8 cellular contexts compared by ENCODE assay signal in the genomic region with DNA sequence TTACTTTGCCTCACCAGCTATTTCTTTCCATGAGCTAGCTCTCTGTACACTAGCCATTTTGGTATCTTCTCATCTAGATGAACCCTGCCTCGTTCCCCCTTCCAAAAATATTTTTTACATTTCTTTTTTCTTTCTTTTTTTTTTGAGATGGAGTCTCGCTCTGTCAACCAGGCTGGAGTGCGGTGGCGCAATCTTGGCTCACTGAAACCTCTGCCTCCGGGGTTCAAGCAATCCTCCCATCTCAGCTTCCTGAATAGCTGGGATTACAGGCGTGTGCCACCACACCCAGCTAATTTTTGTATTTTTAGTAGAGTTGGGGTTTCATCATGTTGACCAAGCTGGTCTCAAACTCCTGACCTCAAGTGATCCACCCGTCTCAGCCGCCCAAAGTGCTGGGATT. TPM values are rescaled to one million over a fixed set of nuclear protein-coding genes. Genes with fewer than 3 reads are reported as not detected.
DNase-seq lines count a peak whose midpoint lies in the region; ATAC-seq and TF ChIP-seq lines count a peak whose summit lies in the region.
"Not testable (repeated sequence)": the region's sequence is repeated elsewhere in the genome, so short reads cannot be mapped to it uniquely, and the experiment has no call there.
"Had no signal": no experiment of that assay in that cellular context is flagged by ENCODE, and none has a peak within 500 bp of the region (broad histone marks: within the 10 kb centered on the region; RNA-seq: fewer than 3 reads in every experiment).

No MANE protein-coding gene starts in this region.

- not testable (repeated sequence) for H3F3A ChIP-seq in PC-3 (ENCODE audit: low read length, unreplicated experiment)

- H3K27ac ChIP-seq in PC-3 (ENCODE audit: low read length); trophoblast cell (ENCODE audit: low read depth, low read length): not testable (repeated sequence)
- H3K27ac ChIP-seq in hepatocyte = peak overlapping the region; percentile 80

- H3K4ac ChIP-seq in trophoblast cell (ENCODE audit: low read depth, low read length) = not testable (repeated sequence)

- H2BK120ac ChIP-seq in trophoblast cell (ENCODE audit: insufficient read depth, low read length, poor library complexity) = not testable (repeated sequence)

- not testable (repeated sequence) for H3K9me3 ChIP-seq in PC-3 (ENCODE audit: low read length); hepatocyte (ENCODE audit: low read depth); trophoblast cell (ENCODE audit: insufficient read depth, low read depth, low read length)

- H3K79me2 ChIP-seq in PC-3 (ENCODE audit: low read length) = peaks cover 70% of the 10 kb centered on the region
- peaks cover 20% of the 10 kb centered on the region for H3K79me2 ChIP-seq in hepatocyte
- H3K79me2 ChIP-seq in trophoblast cell (ENCODE audit: control insufficient read depth, insufficient read depth, low read length, poor library complexity) = not testable (repeated sequence)

- not testable (repeated sequence) for TF ChIP-seq CTCF in Calu3 (IDR thresholded peaks at IDR 0.05; ENCODE audit: unreplicated experiment); PC-3 (conservative IDR thresholded peaks at IDR 0.05; ENCODE audit: low read depth, low read length); hepatocyte (IDR thresholded peaks at IDR 0.05; ENCODE audit: poor library complexity)

- not testable (repeated sequence) for H4K12ac ChIP-seq in trophoblast cell (ENCODE audit: low read depth, low read length)

- not testable (repeated sequence) for H2AK5ac ChIP-seq in trophoblast cell (ENCODE audit: low read length)

- H3K9me2 ChIP-seq in PC-3 (replicated peaks; ENCODE audit: low read length); hepatocyte (replicated peaks; ENCODE audit: insufficient read depth): not testable (repeated sequence)

- POLR2A ChIA-PET in PC-3 (lab: Charles Lee; ENCODE audit: unreplicated experiment) = not testable (repeated sequence)
- POLR2A ChIA-PET in activated CD4-positive, alpha-beta memory T cell treated with anti-CD3 and anti-CD28 coated beads, Interleukin-2, amount 10 ng/mL, durations not matched to agents 7 days and 5 days (lab: Charles Lee) = interaction anchor here (0.8 kb wide), 1 partner anchor 11 kb away, joined by 4 read pairs; a partner anchor contains a TSS

- H3K9ac ChIP-seq in PC-3 (ENCODE audit: low read length); trophoblast cell (ENCODE audit: low read length): not testable (repeated sequence)

- H2BK12ac ChIP-seq in trophoblast cell (ENCODE audit: low read length) = not testable (repeated sequence)

- not testable (repeated sequence) for H3K14ac ChIP-seq in trophoblast cell (ENCODE audit: low read length)

- not testable (repeated sequence) for H2AFZ ChIP-seq in PC-3 (ENCODE audit: low read length); hepatocyte; trophoblast cell (ENCODE audit: insufficient read depth, low read length, poor library complexity)

- H3K18ac ChIP-seq in trophoblast cell (ENCODE audit: low read length) = not testable (repeated sequence)

- H3K4me3 Mint-ChIP-seq in Calu3 (ENCODE audit: low read depth, unreplicated experiment); activated CD4-positive, alpha-beta memory T cell treated with anti-CD3 and anti-CD28 coated beads, Interleukin-2, amount 10 ng/mL, durations not matched to agents 7 days and 5 days; activated T-helper 2 cell treated with anti-CD3 and anti-CD28 coated beads, Interferon-gamma antibody, Interleukin-2, Interleukin-4, amounts not matched to agents 10 μg/mL and 5 μg/mL and 100 μg/mL, durations not matched to agents 14 hours and 24 hours and 36 hours (ENCODE audit: low read depth): not testable (repeated sequence)

- not testable (repeated sequence) for H3K79me1 ChIP-seq in trophoblast cell (ENCODE audit: low read length)

- H4K20me1 ChIP-seq in PC-3 (ENCODE audit: low read length) = peaks cover 23% of the 10 kb centered on the region
- H4K20me1 ChIP-seq in hepatocyte (ENCODE audit: insufficient read depth, poor library complexity, severe bottlenecking) = not testable (repeated sequence)

- BruUV-seq in Calu3 (replicated peaks; lab: Mats Ljungman, UMichigan); PC-3 (replicated peaks; lab: Mats Ljungman, UMichigan): not testable (repeated sequence)

- not testable (repeated sequence) for H3K4me3 ChIP-seq in PC-3 (ENCODE audit: low read length); hepatocyte; trophoblast cell (ENCODE audit: low read depth, low read length)

- H4K91ac ChIP-seq in trophoblast cell (ENCODE audit: low read depth, low read length) = not testable (repeated sequence)

- peaks cover 39% of the 10 kb centered on the region for H3K36me3 Mint-ChIP-seq in Calu3 (ENCODE audit: insufficient read depth, unreplicated experiment)
- H3K36me3 Mint-ChIP-seq in activated CD4-positive, alpha-beta memory T cell treated with anti-CD3 and anti-CD28 coated beads, Interleukin-2, amount 10 ng/mL, durations not matched to agents 7 days and 5 days (ENCODE audit: low read depth) = peaks cover 67% of the 10 kb centered on the region
- H3K36me3 Mint-ChIP-seq in activated T-helper 2 cell treated with anti-CD3 and anti-CD28 coated beads, Interferon-gamma antibody, Interleukin-2, Interleukin-4, amounts not matched to agents 10 μg/mL and 5 μg/mL and 100 μg/mL, durations not matched to agents 14 hours and 24 hours and 36 hours (ENCODE audit: low read depth) = peaks cover 77% of the 10 kb centered on the region

- 90% methylated on average over 6 of the region's 8 CpGs for WGBS in hepatocyte (ENCODE audit: low lambda C conversion rate, missing lambda C conversion rate)
- no CpG with 5 or more reads among the region's 8 CpGs for WGBS in trophoblast cell (ENCODE audit: extremely low coverage, insufficient coverage, insufficient read length)

- not testable (repeated sequence) for H3K27me3 ChIP-seq in PC-3 (ENCODE audit: low read length); hepatocyte; trophoblast cell (ENCODE audit: insufficient read depth, low read length)

- intact Hi-C loops in Calu3 (cut with micrococcal nuclease; ENCODE audit: unreplicated experiment); PC-3 (cut with micrococcal nuclease); activated T-helper 2 cell treated with anti-CD3 and anti-CD28 coated beads, Interferon-gamma antibody, Interleukin-2, Interleukin-4, amounts not matched to agents 10 μg/mL and 5 μg/mL and 100 μg/mL, durations not matched to agents 14 hours and 24 hours and 36 hours (cut with micrococcal nuclease): not testable (repeated sequence)

- not testable (repeated sequence) for H4K8ac ChIP-seq in trophoblast cell (ENCODE audit: low read depth, low read length)

- H3K4me1 ChIP-seq in PC-3 (ENCODE audit: insufficient read depth, low read length) = peaks cover 12% of the 10 kb centered on the region
- peaks cover 14% of the 10 kb centered on the region for H3K4me1 ChIP-seq in hepatocyte (ENCODE audit: insufficient read depth)
- not testable (repeated sequence) for H3K4me1 ChIP-seq in trophoblast cell (ENCODE audit: control insufficient read depth in 1 of 2, insufficient read depth in 2 of 2, low read length in 2 of 2)

- not testable (repeated sequence) for DNase-seq in Calu3; PC-3; activated CD4-positive, alpha-beta memory T cell treated with anti-CD3 and anti-CD28 coated beads, Interleukin-2, amount 10 ng/mL, durations not matched to agents 7 days and 5 days; activated T-helper 2 cell treated with anti-CD3 and anti-CD28 coated beads, Interferon-gamma antibody, Interleukin-2, Interleukin-4, amounts not matched to agents 10 μg/mL and 5 μg/mL and 100 μg/mL, durations not matched to agents 14 hours and 24 hours and 36 hours (ENCODE audit: low spot score); hepatocyte (ENCODE audit: low spot score)
- peak; percentile 52 to 69 for DNase-seq in trophoblast cell

- peak overlapping the region; percentile 9 for H3K27ac Mint-ChIP-seq in Calu3 (ENCODE audit: unreplicated experiment)
- peak overlapping the region; percentile 77 for H3K27ac Mint-ChIP-seq in activated CD4-positive, alpha-beta memory T cell treated with anti-CD3 and anti-CD28 coated beads, Interleukin-2, amount 10 ng/mL, durations not matched to agents 7 days and 5 days
- peak overlapping the region; percentile 85 for H3K27ac Mint-ChIP-seq in activated T-helper 2 cell treated with anti-CD3 and anti-CD28 coated beads, Interferon-gamma antibody, Interleukin-2, Interleukin-4, amounts not matched to agents 10 μg/mL and 5 μg/mL and 100 μg/mL, durations not matched to agents 14 hours and 24 hours and 36 hours

- H3K36me3 ChIP-seq in PC-3 (ENCODE audit: low read depth, low read length) (peaks cover 81% of the 10 kb centered on the region), trophoblast cell (ENCODE audit: control insufficient read depth in 1 of 2, insufficient read depth in 2 of 2, low read length in 2 of 2) (peaks cover 5 to 23% of the 10 kb centered on the region in 2 experiments)
- not testable (repeated sequence) for H3K36me3 ChIP-seq in hepatocyte (replicated peaks; ENCODE audit: insufficient read depth, low read depth)

- ATAC-seq in PC-3 = not testable (repeated sequence)

- 0 out of 2 replicates have a peak overlapping the region, but pooled peaks have one; percentile 11 for H3K4me2 ChIP-seq in PC-3 (ENCODE audit: low read length)
- not testable (repeated sequence) for H3K4me2 ChIP-seq in hepatocyte; trophoblast cell (ENCODE audit: low read length)

- H3K27me3 Mint-ChIP-seq in Calu3 (ENCODE audit: unreplicated experiment); activated CD4-positive, alpha-beta memory T cell treated with anti-CD3 and anti-CD28 coated beads, Interleukin-2, amount 10 ng/mL, durations not matched to agents 7 days and 5 days; activated T-helper 2 cell treated with anti-CD3 and anti-CD28 coated beads, Interferon-gamma antibody, Interleukin-2, Interleukin-4, amounts not matched to agents 10 μg/mL and 5 μg/mL and 100 μg/mL, durations not matched to agents 14 hours and 24 hours and 36 hours (ENCODE audit: low read depth): not testable (repeated sequence)

- CTCF ChIA-PET in Calu3 (lab: Charles Lee); PC-3 (lab: Charles Lee): not testable (repeated sequence)
- CTCF ChIA-PET in activated CD4-positive, alpha-beta memory T cell treated with anti-CD3 and anti-CD28 coated beads, Interleukin-2, amount 10 ng/mL, durations not matched to agents 7 days and 5 days (lab: Charles Lee) = interaction anchor here (1.2 to 1.5 kb wide), 4 partner anchors 9 to 165 kb away, joined by 3 to 5 read pairs (median 4); a partner anchor contains a TSS

- H3K23ac ChIP-seq in trophoblast cell (ENCODE audit: low read length) = not testable (repeated sequence)

- not testable (repeated sequence) for H3K9me3 Mint-ChIP-seq in Calu3 (ENCODE audit: low read depth, unreplicated experiment); activated CD4-positive, alpha-beta memory T cell treated with anti-CD3 and anti-CD28 coated beads, Interleukin-2, amount 10 ng/mL, durations not matched to agents 7 days and 5 days; activated T-helper 2 cell treated with anti-CD3 and anti-CD28 coated beads, Interferon-gamma antibody, Interleukin-2, Interleukin-4, amounts not matched to agents 10 μg/mL and 5 μg/mL and 100 μg/mL, durations not matched to agents 14 hours and 24 hours and 36 hours

- peaks cover 16% of the 10 kb centered on the region for H3K4me1 Mint-ChIP-seq in Calu3 (ENCODE audit: low read depth, unreplicated experiment)
- H3K4me1 Mint-ChIP-seq in activated CD4-positive, alpha-beta memory T cell treated with anti-CD3 and anti-CD28 coated beads, Interleukin-2, amount 10 ng/mL, durations not matched to agents 7 days and 5 days = peaks cover 30% of the 10 kb centered on the region
- peaks cover 27% of the 10 kb centered on the region for H3K4me1 Mint-ChIP-seq in activated T-helper 2 cell treated with anti-CD3 and anti-CD28 coated beads, Interferon-gamma antibody, Interleukin-2, Interleukin-4, amounts not matched to agents 10 μg/mL and 5 μg/mL and 100 μg/mL, durations not matched to agents 14 hours and 24 hours and 36 hours (ENCODE audit: low read depth)

- not testable (repeated sequence) for H2BK5ac ChIP-seq in trophoblast cell (ENCODE audit: low read depth, low read length, poor library complexity)

RNA-seq across cellular contexts. Expression of a gene that starts 10.9 kb away (rescaled TPM):
- total RNA-seq in Calu3 (2022) (113 and 135 TPM in 2 replicates), PC-3 (2014; rRNA removed) (154 and 208 TPM in 2 replicates), hepatocyte (92.9 and 93.6 TPM in 2 replicates)
- 10 to 100 TPM; 79.3 to 80.0 TPM for total RNA-seq in activated CD4-positive, alpha-beta memory T cell treated with anti-CD3 and anti-CD28 coated beads, Interleukin-2, amount 10 ng/mL, durations not matched to agents 7 days and 5 days
- 180 and 194 TPM in 2 replicates for total RNA-seq in activated T-helper 2 cell treated with anti-CD3 and anti-CD28 coated beads, Interferon-gamma antibody, Interleukin-2, Interleukin-4, amounts not matched to agents 10 μg/mL and 5 μg/mL and 100 μg/mL, durations not matched to agents 14 hours and 24 hours and 36 hours
- polyA plus RNA-seq in hepatocyte = 96.3 and 106 TPM in 2 replicates
- 148 and 153 TPM in 2 replicates for polyA plus RNA-seq in trophoblast cell (2013)

RNA-seq across cellular contexts. Expression of a gene that starts 30.2 kb away (rescaled TPM):
- total RNA-seq in Calu3 (2022) (0.66 and 0.83 TPM in 2 replicates), PC-3 (2014; rRNA removed) (0.40 and 4.3 TPM in 2 replicates), hepatocyte (108 and 112 TPM in 2 replicates)
- under 1 TPM; 0.35 to 0.98 TPM for total RNA-seq in activated CD4-positive, alpha-beta memory T cell treated with anti-CD3 and anti-CD28 coated beads, Interleukin-2, amount 10 ng/mL, durations not matched to agents 7 days and 5 days
- total RNA-seq in activated T-helper 2 cell treated with anti-CD3 and anti-CD28 coated beads, Interferon-gamma antibody, Interleukin-2, Interleukin-4, amounts not matched to agents 10 μg/mL and 5 μg/mL and 100 μg/mL, durations not matched to agents 14 hours and 24 hours and 36 hours = 0.32 and 0.96 TPM in 2 replicates
- polyA plus RNA-seq in hepatocyte = 64.1 and 86.9 TPM in 2 replicates
- polyA plus RNA-seq in trophoblast cell (2013) = 64.8 and 69.7 TPM in 2 replicates
- total RNA-seq: CD4-positive, alpha-beta memory T cell had no signal
- polyA plus RNA-seq: CD4-positive, alpha-beta memory T cell had no signal

RNA-seq across cellular contexts. Expression of a gene that starts 57.3 kb away (rescaled TPM):
- not detected in 2 replicates for total RNA-seq in Calu3 (2022)
- not detected in 2 replicates for total RNA-seq in PC-3 (2014; rRNA removed)
- under 1 TPM; 0.10 to 0.13 TPM for total RNA-seq in activated CD4-positive, alpha-beta memory T cell treated with anti-CD3 and anti-CD28 coated beads, Interleukin-2, amount 10 ng/mL, durations not matched to agents 7 days and 5 days
- not detected in 2 replicates for total RNA-seq in activated T-helper 2 cell treated with anti-CD3 and anti-CD28 coated beads, Interferon-gamma antibody, Interleukin-2, Interleukin-4, amounts not matched to agents 10 μg/mL and 5 μg/mL and 100 μg/mL, durations not matched to agents 14 hours and 24 hours and 36 hours
- total RNA-seq in hepatocyte = 0.73 and 0.80 TPM in 2 replicates
- polyA plus RNA-seq in hepatocyte = 1.1 and 1.6 TPM in 2 replicates
- polyA plus RNA-seq in trophoblast cell (2013) = not detected in 2 replicates
- total RNA-seq: CD4-positive, alpha-beta memory T cell; H7 had no signal

Comparison
In these comparisons a context has a peak if more than half of its experiments do, and no peak if none do; other contexts are left out.
1. H3K27ac Mint-ChIP-seq: peak in every context shown above with its lines; median percentile 85 in activated T-helper 2 cell treated with anti-CD3 and anti-CD28 coated beads, Interferon-gamma antibody, Interleukin-2, Interleukin-4, amounts not matched to agents 10 μg/mL and 5 μg/mL and 100 μg/mL, durations not matched to agents 14 hours and 24 hours and 36 hours; 77 in activated CD4-positive, alpha-beta memory T cell treated with anti-CD3 and anti-CD28 coated beads, Interleukin-2, amount 10 ng/mL, durations not matched to agents 7 days and 5 days; 9 in Calu3.
2. RNA of a gene that starts 30.2 kb away (total RNA-seq): 108 to 112 TPM in hepatocyte; 0.35 to 0.98 TPM in activated CD4-positive, alpha-beta memory T cell treated with anti-CD3 and anti-CD28 coated beads, Interleukin-2, amount 10 ng/mL, durations not matched to agents 7 days and 5 days, 0.32 to 0.96 TPM in activated T-helper 2 cell treated with anti-CD3 and anti-CD28 coated beads, Interferon-gamma antibody, Interleukin-2, Interleukin-4, amounts not matched to agents 10 μg/mL and 5 μg/mL and 100 μg/mL, durations not matched to agents 14 hours and 24 hours and 36 hours, 0.66 to 0.83 TPM in Calu3 and 0.40 to 4.3 TPM in PC-3; every median in the first group is over 10 times any median in the second.